25 cellular contexts compared by ENCODE assay signal in genomic region chr3:11377726-11378125, GRCh38.
DNase-seq lines count a peak whose midpoint lies in the region; ATAC-seq and TF ChIP-seq lines count a peak whose summit lies in the region.
"Had no signal": no experiment of that assay in that cellular context is flagged by ENCODE, and none has a peak within 500 bp of the region (broad histone marks: within the 10 kb centered on the region; RNA-seq: fewer than 3 reads in every experiment).

No MANE protein-coding gene starts in this region.

- peak; percentile 52 for DNase-seq in MCF 10A (ENCODE audit: unreplicated experiment)
- DNase-seq in breast epithelium (ENCODE audit: low spot score in 2 of 2): no peak
- peak; percentile 11 for DNase-seq in SK-MEL-5 (ENCODE audit: low read depth, low spot score)
- DNase-seq in epithelial cell of prostate (ENCODE audit: low read depth, low spot score): no peak
- no peak for DNase-seq in activated CD8-positive, alpha-beta memory T cell treated with anti-CD3 and anti-CD28 coated beads, Interleukin-2, amount 50 U/mL, for 4 hours
- DNase-seq in activated T-cell treated with anti-CD3 and anti-CD28 coated beads, Interleukin-2, amount 50 U/mL, for 72 hours: no peak
- DNase-seq: BE2C; CD8-positive, alpha-beta memory T cell; DMS79 treated with DMSO at 0.1 percent for 48 hours; H7; IMR-90; KG1; NCI-H1092; NCI-H1417 treated with DMSO at 0.1 percent for 48 hours; NCI-H1694 treated with DMSO at 0.1 percent for 48 hours; NCI-H2081 treated with DMSO at 0.1 percent for 48 hours; NCI-H2171; NCI-H524; NCI-H774; Right ventricle myocardium superior had no signal

- no peaks in the 10 kb centered on the region for H3K9me3 Mint-ChIP-seq in MCF 10A (ENCODE audit: unreplicated experiment)
- H3K9me3 Mint-ChIP-seq in activated T-cell treated with anti-CD3 and anti-CD28 coated beads, Interleukin-2, amount 50 U/mL, for 72 hours: no peaks in the 10 kb centered on the region
- H3K9me3 Mint-ChIP-seq: CD14-positive monocyte; CD8-positive, alpha-beta memory T cell had no signal

- H3K4me1 ChIP-seq in breast epithelium: no peaks in the 10 kb centered on the region
- H3K4me1 ChIP-seq: BE2C had no signal

- no peaks in the 10 kb centered on the region for H3K9me3 ChIP-seq in breast epithelium
- H3K9me3 ChIP-seq: BE2C, SJSA1 had no signal

- H3K4me1 Mint-ChIP-seq in MCF 10A (ENCODE audit: insufficient read depth, unreplicated experiment): peaks cover 17% of the 10 kb centered on the region
- H3K4me1 Mint-ChIP-seq in activated T-cell treated with anti-CD3 and anti-CD28 coated beads, Interleukin-2, amount 50 U/mL, for 72 hours (ENCODE audit: low read depth): peaks cover 2% of the 10 kb centered on the region
- H3K4me1 Mint-ChIP-seq: CD8-positive, alpha-beta memory T cell had no signal

- in situ Hi-C loops in SK-MEL-5 (cut with HindIII; ENCODE audit: low pct_unique_long_range_greater_than_20kb, low sequenced_read_pairs): no loop called here

- peaks cover 16% of the 10 kb centered on the region for H3K36me3 Mint-ChIP-seq in MCF 10A (ENCODE audit: insufficient read depth, unreplicated experiment)
- H3K36me3 Mint-ChIP-seq in activated T-cell treated with anti-CD3 and anti-CD28 coated beads, Interleukin-2, amount 50 U/mL, for 72 hours (ENCODE audit: insufficient read depth in 2 of 2): peaks cover 0 to 7% of the 10 kb centered on the region in 2 donors

- CTCF ChIA-PET in MCF 10A (lab: Yijun Ruan, JAX): interaction anchor here (0.6 to 5.4 kb wide), 5 partner anchors 23 to 460 kb away, joined by 5 to 39 read pairs (median 6); no protein-coding TSS in a partner anchor

- intact Hi-C loops in MCF 10A (cut with micrococcal nuclease): loop anchor here (2.0 kb wide), 2 partner anchors 153 to 265 kb away; partner anchors contain the start of gene VGLL4
- intact Hi-C loops in breast epithelium (cut with DNase I; ENCODE audit: low total_unique reads): loop anchor here (10.0 kb wide), 1 partner anchor 427 kb away; no protein-coding TSS in a partner anchor

- no peak overlapping the region for H3K4me3 Mint-ChIP-seq in MCF 10A (ENCODE audit: unreplicated experiment)
- no peak overlapping the region for H3K4me3 Mint-ChIP-seq in activated T-cell treated with anti-CD3 and anti-CD28 coated beads, Interleukin-2, amount 50 U/mL, for 72 hours
- H3K4me3 Mint-ChIP-seq: CD14-positive monocyte; CD8-positive, alpha-beta memory T cell had no signal

- no peak for TF ChIP-seq POLR2A in breast epithelium (IDR thresholded peaks at IDR 0.05)

- H3K27me3 Mint-ChIP-seq in MCF 10A (ENCODE audit: insufficient read depth, unreplicated experiment): no peaks in the 10 kb centered on the region
- no peaks in the 10 kb centered on the region for H3K27me3 Mint-ChIP-seq in activated T-cell treated with anti-CD3 and anti-CD28 coated beads, Interleukin-2, amount 50 U/mL, for 72 hours (ENCODE audit: low read depth)

- H3K27ac ChIP-seq in breast epithelium (no peak overlapping the region), epithelial cell of prostate (peak overlapping the region; percentile 41)
- H3K27ac ChIP-seq: 22Rv1, SJSA1 had no signal

- no peak overlapping the region for H3K27ac Mint-ChIP-seq in MCF 10A (ENCODE audit: low read depth, unreplicated experiment)
- no peak overlapping the region for H3K27ac Mint-ChIP-seq in activated T-cell treated with anti-CD3 and anti-CD28 coated beads, Interleukin-2, amount 50 U/mL, for 72 hours

- H3K27me3 ChIP-seq in breast epithelium: no peaks in the 10 kb centered on the region
- H3K27me3 ChIP-seq: BE2C, SJSA1 had no signal

- POLR2A ChIA-PET in MCF 10A (lab: Yijun Ruan, JAX): interaction anchor here (0.6 kb wide), 1 partner anchor 173 kb away, joined by 3 read pairs; no protein-coding TSS in a partner anchor

- H3K4me3 ChIP-seq in breast epithelium: no peak overlapping the region
- H3K4me3 ChIP-seq: SJSA1 had no signal

- H3K36me3 ChIP-seq in breast epithelium: no peaks in the 10 kb centered on the region
- H3K36me3 ChIP-seq: BE2C had no signal

- TF ChIP-seq CTCF in MCF 10A (IDR thresholded peaks at IDR 0.05; ENCODE audit: unreplicated experiment) (no peak), breast epithelium (IDR thresholded peaks at IDR 0.05) (no peak)

- no TSS peak for BruUV-seq in MCF 10A (replicated peaks; lab: Mats Ljungman, UMichigan)

- ATAC-seq in HG03108 (IDR thresholded peaks at IDR 0.05; ENCODE audit: unreplicated experiment) (no peak), HG02571 (IDR thresholded peaks at IDR 0.05; ENCODE audit: unreplicated experiment) (no peak)
- ATAC-seq in activated T-cell treated with anti-CD3 and anti-CD28 coated beads, Interleukin-2, amount 50 U/mL, for 72 hours (replicated peaks in 1 of 2): no peak

Comparison
In these comparisons a context has a peak if more than half of its experiments do, and no peak if none do; other contexts are left out.
1. DNase-seq: peak in MCF 10A (single experiment) and SK-MEL-5 (single experiment); none in breast epithelium (0 of 2), epithelial cell of prostate (single experiment), activated CD8-positive, alpha-beta memory T cell treated with anti-CD3 and anti-CD28 coated beads, Interleukin-2, amount 50 U/mL, for 4 hours (single experiment) and activated T-cell treated with anti-CD3 and anti-CD28 coated beads, Interleukin-2, amount 50 U/mL, for 72 hours (0 of 2).